9 cellular contexts compared by ENCODE assay signal in the genomic region with DNA sequence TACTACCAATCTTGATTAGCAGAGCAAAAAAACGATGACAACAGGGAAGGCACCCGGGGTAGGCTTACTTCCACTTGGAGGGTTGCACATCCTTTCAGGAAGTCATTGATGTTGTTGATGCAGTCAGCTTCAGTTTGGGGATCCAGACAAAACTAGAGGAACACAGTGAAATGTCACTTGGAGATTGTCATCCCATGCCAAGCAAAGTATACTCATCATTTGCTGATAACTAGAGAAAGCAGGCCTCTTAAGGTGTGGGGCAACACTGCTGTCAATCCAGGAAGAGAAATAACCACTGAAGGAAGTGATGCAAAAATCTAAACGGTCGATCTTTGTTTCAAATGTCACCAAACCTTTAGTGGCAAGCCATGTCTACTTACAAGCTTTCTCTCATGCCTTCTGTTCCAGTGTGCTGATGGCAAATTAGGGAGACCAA. TPM values are rescaled to one million over a fixed set of nuclear protein-coding genes. Genes with fewer than 3 reads are reported as not detected.
A peak's percentile ranks its signal among the peaks of the same experiment; 100 is the strongest.
DNase-seq lines count a peak whose midpoint lies in the region; ATAC-seq, FAIRE-seq and TF ChIP-seq lines count a peak whose summit lies in the region.
"Had no signal": no experiment of that assay in that cellular context is flagged by ENCODE, and none has a peak within 500 bp of the region (broad histone marks: within the 10 kb centered on the region; RNA-seq: fewer than 3 reads in every experiment).

No MANE protein-coding gene starts in this region.

- 24% methylated on average over 4 of the region's 4 CpGs for WGBS in right lobe of liver (ENCODE audit: insufficient coverage, low coverage, low lambda C conversion rate, missing lambda C conversion rate)
- 4% methylated on average over 4 of the region's 4 CpGs for whole genome bisulfite sequencing in HepG2 (ENCODE audit: low lambda C conversion rate)

- TF ChIP-seq POLR2A in right lobe of liver (IDR thresholded peaks at IDR 0.05) = no peak
- no peak for TF ChIP-seq POLR2A in HepG2 (IDR thresholded peaks at IDR 0.05; ENCODE audit: insufficient read depth in 1 of 2, low read depth in 2 of 2, low read length in 2 of 2)
- TF ChIP-seq POLR2A in NB4 (IDR thresholded peaks at IDR 0.05; ENCODE audit: extremely low read depth, insufficient read length) = peak; percentile 78
- no peak for TF ChIP-seq POLR2A in vagina (IDR thresholded peaks at IDR 0.05)

- in situ Hi-C loops in HepG2 (cut with HindIII; ENCODE audit: extremely low pct_ligation_motif_present, low pct_unique_long_range_greater_than_20kb) = no loop called here

- no peak overlapping the region for H2AFZ ChIP-seq in HepG2 (ENCODE audit: low read length)
- no peak overlapping the region for H2AFZ ChIP-seq in PC-3 (ENCODE audit: low read length)

- peaks cover 13% of the 10 kb centered on the region for H3K36me3 Mint-ChIP-seq in effector memory CD8-positive, alpha-beta T cell (ENCODE audit: insufficient read depth)

- no peak for FAIRE-seq in HepG2 (lab: Jason Lieb, UNC)

- POLR2A ChIA-PET in HepG2 (lab: Yijun Ruan, JAX) (no interaction called here), PC-3 (lab: Charles Lee; ENCODE audit: unreplicated experiment) (no interaction called here)

- H3K4me2 ChIP-seq in HepG2 (ENCODE audit: low read depth, low read length) (no peak overlapping the region), PC-3 (ENCODE audit: low read length) (no peak overlapping the region)

- H3K9ac ChIP-seq in HepG2 (ENCODE audit: insufficient read depth, low read depth, low read length) (no peak overlapping the region), PC-3 (ENCODE audit: low read length) (no peak overlapping the region)

- BruUV-seq in HepG2 (replicated peaks; lab: Mats Ljungman, UMichigan) (no TSS peak), PC-3 (replicated peaks; lab: Mats Ljungman, UMichigan) (no TSS peak)

- intact Hi-C loops in right lobe of liver (cut with DNase I) (no loop called here), HepG2 (cut with micrococcal nuclease; ENCODE audit: unreplicated experiment) (no loop called here), vagina (cut with DNase I) (no loop called here), PC-3 (cut with micrococcal nuclease) (no loop called here)

- H4K20me1 ChIP-seq in HepG2 (ENCODE audit: insufficient read depth, low read length) (no peaks in the 10 kb centered on the region), PC-3 (ENCODE audit: low read length) (no peaks in the 10 kb centered on the region)

- H3F3A ChIP-seq in PC-3 (ENCODE audit: low read length, unreplicated experiment) = peaks cover 6% of the 10 kb centered on the region

- no peak for DNase-seq in right lobe of liver
- DNase-seq in HepG2 (ENCODE audit: low spot score) = no peak
- DNase-seq in NB4 (ENCODE audit: low read depth) = peak; percentile 88
- peak in 2 of 3 experiments; percentile 5 to 12 for DNase-seq in effector memory CD8-positive, alpha-beta T cell
- no peak for DNase-seq in vagina (ENCODE audit: extremely low spot score in 2 of 2)
- DNase-seq in NCI-H2081 (lab: John Stamatoyannopoulos, UW) = no peak
- DNase-seq in PC-3 = no peak
- no peak for DNase-seq in NCI-H187 treated with DMSO at 0.1 percent for 48 hours (lab: John Stamatoyannopoulos, UW)
- DNase-seq: Karpas-422 had no signal

- H3K9me2 ChIP-seq in PC-3 (replicated peaks; ENCODE audit: low read length) = no peaks in the 10 kb centered on the region

- H3K9me3 ChIP-seq in right lobe of liver = no peaks in the 10 kb centered on the region
- H3K9me3 ChIP-seq in HepG2 (ENCODE audit: low read length) = no peaks in the 10 kb centered on the region
- no peaks in the 10 kb centered on the region for H3K9me3 ChIP-seq in vagina
- H3K9me3 ChIP-seq in PC-3 (ENCODE audit: low read length) = no peaks in the 10 kb centered on the region

- H3K9me3 Mint-ChIP-seq in effector memory CD8-positive, alpha-beta T cell = no peaks in the 10 kb centered on the region

- H3K27me3 ChIP-seq in right lobe of liver (no peaks in the 10 kb centered on the region), HepG2 (ENCODE audit: control insufficient read depth in 1 of 2, insufficient read depth in 2 of 2, low read length in 2 of 2) (no peaks in the 10 kb centered on the region; a peak in 1 of 5 replicates), vagina (no peaks in the 10 kb centered on the region), PC-3 (ENCODE audit: low read length) (no peaks in the 10 kb centered on the region)

- H3K27ac ChIP-seq in right lobe of liver (peak overlapping the region in 1 of 3 donors; percentile 45), HepG2 (ENCODE audit: extremely low read length, insufficient read depth, low read length) (no peak overlapping the region), vagina (peak overlapping the region; percentile 21), PC-3 (ENCODE audit: low read length) (no peak overlapping the region)

- TF ChIP-seq EP300 in HepG2 (IDR thresholded peaks at IDR 0.05; ENCODE audit: low read depth in 2 of 2, low read length in 2 of 2) (no peak), HepG2 (CRISPR knock-in tag; IDR thresholded peaks at IDR 0.05; ENCODE audit: borderline replicate concordance) (no peak)

- H3K4me3 ChIP-seq in right lobe of liver = peak overlapping the region in 1 of 3 donors; percentile 2
- H3K4me3 ChIP-seq in HepG2 (replicated peaks in 1 of 3; ENCODE audit: insufficient read depth in 1 of 3, low read depth in 2 of 3, low read length in 3 of 3) = no peak overlapping the region
- peak overlapping the region; percentile 94 for H3K4me3 ChIP-seq in NB4 (ENCODE audit: low read depth, low read length)
- H3K4me3 ChIP-seq in vagina = peak overlapping the region in 1 of 2 donors; percentile 33
- no peak overlapping the region for H3K4me3 ChIP-seq in PC-3 (ENCODE audit: low read length)

- H3K27ac Mint-ChIP-seq in effector memory CD8-positive, alpha-beta T cell = peak overlapping the region; percentile 88 to 96

- no peak for TF ChIP-seq CTCF in right lobe of liver (IDR thresholded peaks at IDR 0.05)
- TF ChIP-seq CTCF in HepG2 (CRISPR knock-in tag; IDR thresholded peaks at IDR 0.05) = no peak
- no peak for TF ChIP-seq CTCF in NB4 (IDR thresholded peaks at IDR 0.05; ENCODE audit: low read depth, low read length)
- no peak for TF ChIP-seq CTCF in vagina (IDR thresholded peaks at IDR 0.05)
- TF ChIP-seq CTCF in PC-3 (conservative IDR thresholded peaks at IDR 0.05; ENCODE audit: low read depth, low read length) = no peak

- peak overlapping the region; percentile 87 to 95 for H3K4me3 Mint-ChIP-seq in effector memory CD8-positive, alpha-beta T cell

- CTCF ChIA-PET in HepG2 (lab: Yijun Ruan, JAX; ENCODE audit: low intra/inter-chr PET ratio, low total read pairs) = no interaction called here
- CTCF ChIA-PET in PC-3 (lab: Charles Lee) = no interaction called here

- H3K4me1 Mint-ChIP-seq in effector memory CD8-positive, alpha-beta T cell (ENCODE audit: low read depth in 2 of 2) = peaks cover 42 to 56% of the 10 kb centered on the region in 2 donors

- H3K36me3 ChIP-seq in right lobe of liver (no peaks in the 10 kb centered on the region), HepG2 (replicated peaks in 1 of 2; ENCODE audit: control insufficient read depth in 1 of 2, insufficient read depth in 2 of 2, low read length in 2 of 2) (no peaks in the 10 kb centered on the region), vagina (no peaks in the 10 kb centered on the region), PC-3 (ENCODE audit: low read depth, low read length) (no peaks in the 10 kb centered on the region)

- H3K4me1 ChIP-seq in right lobe of liver (no peaks in the 10 kb centered on the region), HepG2 (ENCODE audit: insufficient read depth, low read length) (no peaks in the 10 kb centered on the region), vagina (peaks cover 5% of the 10 kb centered on the region), PC-3 (ENCODE audit: insufficient read depth, low read length) (peaks cover 44% of the 10 kb centered on the region)

- TF ChIP-seq RAD21 in HepG2 (CRISPR knock-in tag; IDR thresholded peaks at IDR 0.05) = no peak

- ATAC-seq in right lobe of liver (peak; percentile 33 to 57 (median 38)), HepG2 (no peak), PC-3 (no peak)
- peak; percentile 78 for ATAC-seq in effector memory CD8-positive, alpha-beta T cell (replicated peaks)

- H3K79me2 ChIP-seq in HepG2 (ENCODE audit: insufficient read depth, low read length) = no peaks in the 10 kb centered on the region
- H3K79me2 ChIP-seq in PC-3 (ENCODE audit: low read length) = no peaks in the 10 kb centered on the region

- no peaks in the 10 kb centered on the region for H3K27me3 Mint-ChIP-seq in effector memory CD8-positive, alpha-beta T cell

TF ChIP-seq in HepG2, 621 proteins besides CTCF, POLR2A, EP300 and RAD21 (continues in another document):
- no peak for TF ChIP-seq ZNF136 (CRISPR knock-in tag; IDR thresholded peaks at IDR 0.05; ENCODE audit: low read depth)

RNA-seq across cellular contexts. Expression of a gene that starts 1.4 kb away (rescaled TPM):
- total RNA-seq in right lobe of liver (1 to 10 TPM; 2.8 to 6.1 (median 3.5) TPM), HepG2 (2016; rRNA removed; fragmentation: Illumina TruSeq; extraction: Trizol) (not detected in 2 replicates), vagina (16.2 TPM), PC-3 (2014; rRNA removed) (2.1 and 3.3 TPM in 2 replicates)
- not detected in 2 replicates for total RNA-seq in HepG2 (2016; cell fraction: cytosol; rRNA removed; fragmentation: Illumina TruSeq; extraction: Trizol; ENCODE audit: low read depth)
- not detected in 2 replicates for total RNA-seq in HepG2 (2016; cell fraction: insoluble cytoplasmic fraction; rRNA removed; fragmentation: Illumina TruSeq; extraction: Trizol)
- total RNA-seq in HepG2 (2016; cell fraction: membrane; rRNA removed; fragmentation: Illumina TruSeq; extraction: Trizol) = not detected in 2 replicates
- total RNA-seq in HepG2 (2016; cell fraction: nucleus; rRNA removed; fragmentation: Illumina TruSeq; extraction: Trizol) = not detected in 2 replicates
- 0.01 and 0.03 TPM in 2 replicates for polyA plus RNA-seq in HepG2 (2011; rRNA removed)
- not detected in 2 replicates for polyA plus RNA-seq in HepG2 (2011; cell fraction: cytosol; rRNA removed)
- 0.09 and 0.10 TPM in 2 replicates for polyA plus RNA-seq in HepG2 (2011; cell fraction: nucleus; rRNA removed)
- 0.01 and 0.03 TPM in 2 replicates for polyA plus RNA-seq in HepG2 (2012)
- polyA plus RNA-seq in HepG2 (2016; cell fraction: cytosol; fragmentation: Illumina TruSeq; extraction: Trizol; ENCODE audit: low read depth) = not detected in 2 replicates
- not detected in 2 replicates for polyA plus RNA-seq in HepG2 (2016; cell fraction: insoluble cytoplasmic fraction; fragmentation: Illumina TruSeq; extraction: Trizol; ENCODE audit: low read depth)
- polyA plus RNA-seq in HepG2 (2016; cell fraction: membrane; fragmentation: Illumina TruSeq; extraction: Trizol; ENCODE audit: low read depth) = not detected in 2 replicates
- not detected in 2 replicates for polyA plus RNA-seq in HepG2 (2016; cell fraction: nucleus; fragmentation: Illumina TruSeq; extraction: Trizol; ENCODE audit: insufficient read depth, low read depth)
- polyA minus RNA-seq in HepG2 (2011; rRNA and poly(A)+ RNA removed; ENCODE audit: low replicate concordance) = 0.02 and 0.04 TPM in 2 replicates
- polyA minus RNA-seq in HepG2 (2011; cell fraction: cytosol; rRNA and poly(A)+ RNA removed) = not detected in 2 replicates
- not detected in 2 replicates for polyA minus RNA-seq in HepG2 (2011; cell fraction: nucleus; rRNA and poly(A)+ RNA removed)

Comparison
In these comparisons a context has a peak if more than half of its experiments do, and no peak if none do; other contexts are left out.
1. ATAC-seq: peak in right lobe of liver (4 of 4) and effector memory CD8-positive, alpha-beta T cell (single experiment); none in HepG2 (single experiment) and PC-3 (single experiment).
2. DNase-seq: peak in NB4 (single experiment) and effector memory CD8-positive, alpha-beta T cell (2 of 3); none in right lobe of liver (0 of 3), HepG2 (single experiment), vagina (0 of 2), NCI-H2081 (0 of 2), PC-3 (single experiment) and NCI-H187 treated with DMSO at 0.1 percent for 48 hours (single experiment).